Comparison of ENCODE assay signal across 9 cellular contexts in genomic region chr2:111618953-111619902, GRCh38.
DNase-seq lines count a peak whose midpoint lies in the region; ATAC-seq and TF ChIP-seq lines count a peak whose summit lies in the region.
"Had no signal": no experiment of that assay in that cellular context is flagged by ENCODE, and none has a peak within 500 bp of the region (broad histone marks: within the 10 kb centered on the region; RNA-seq: fewer than 3 reads in every experiment).

No MANE protein-coding gene starts in this region.

- DNase-seq in Right ventricle myocardium inferior (ENCODE audit: missing footprints) (no peak), right atrium auricular region (ENCODE audit: low spot score) (no peak), adipocyte (ENCODE audit: low read depth) (no peak), hepatocyte (ENCODE audit: low spot score) (no peak), MM.1S (no peak), GM19240 (ENCODE audit: insufficient read length, low spot score) (no peak)
- DNase-seq in stimulated activated CD4-positive, alpha-beta T cell treated with anti-CD3 and anti-CD28 coated beads, Interleukin-4, amount 100 ng/mL, for 24 hours = no peak
- DNase-seq: dorsolateral prefrontal cortex had no signal

- H4K20me1 ChIP-seq in hepatocyte (ENCODE audit: insufficient read depth, poor library complexity, severe bottlenecking) = no peaks in the 10 kb centered on the region
- no peaks in the 10 kb centered on the region for H4K20me1 ChIP-seq in MM.1S (ENCODE audit: insufficient read depth, low read length)

- 88% methylated on average over 12 of the region's 12 CpGs for WGBS in hepatocyte (ENCODE audit: low lambda C conversion rate, missing lambda C conversion rate)

- H3K79me2 ChIP-seq in hepatocyte (no peaks in the 10 kb centered on the region), MM.1S (ENCODE audit: low read length) (no peaks in the 10 kb centered on the region)

- H3K4me2 ChIP-seq in hepatocyte = no peak overlapping the region
- no peak overlapping the region for H3K4me2 ChIP-seq in MM.1S (ENCODE audit: low read depth, low read length)

- H2AFZ ChIP-seq in hepatocyte = no peak overlapping the region
- H2AFZ ChIP-seq in MM.1S (ENCODE audit: low read length) = no peak overlapping the region

- H3K9me3 ChIP-seq in right atrium auricular region (no peaks in the 10 kb centered on the region), adipocyte (ENCODE audit: control insufficient read depth, low read length) (no peaks in the 10 kb centered on the region), hepatocyte (ENCODE audit: low read depth) (no peaks in the 10 kb centered on the region), MM.1S (replicated peaks; ENCODE audit: insufficient read depth, low read length) (no peaks in the 10 kb centered on the region)

- intact Hi-C loops in Right ventricle myocardium inferior (cut with DNase I) = no loop called here

- no peaks in the 10 kb centered on the region for H3F3A ChIP-seq in MM.1S (ENCODE audit: insufficient read depth, low read length)

- peak; percentile 3 for ATAC-seq in Right ventricle myocardium inferior
- ATAC-seq in activated CD4-positive, CD25-positive, alpha-beta regulatory T cell treated with anti-CD3 and anti-CD28 coated beads, Interleukin-2, amount 50 U/mL, for 24 hours = no peak

- H3K9ac ChIP-seq in adipocyte (ENCODE audit: low read length) (no peak overlapping the region), MM.1S (ENCODE audit: low read length) (no peak overlapping the region)

- peaks cover 0 to 18% of the 10 kb centered on the region in 2 donors for H3K4me1 ChIP-seq in right atrium auricular region
- peaks cover 35% of the 10 kb centered on the region for H3K4me1 ChIP-seq in adipocyte (ENCODE audit: control insufficient read depth, insufficient read depth, low read length)
- peaks cover 11% of the 10 kb centered on the region for H3K4me1 ChIP-seq in hepatocyte (ENCODE audit: insufficient read depth)
- H3K4me1 ChIP-seq in MM.1S (ENCODE audit: low read length) = 0 out of 2 replicates have a peak, but pooled peaks cover 4% of the 10 kb centered on the region

- H3K27ac ChIP-seq in right atrium auricular region (no peak overlapping the region), hepatocyte (no peak overlapping the region), MM.1S (ENCODE audit: low read length) (no peak overlapping the region)

- TF ChIP-seq CTCF in right atrium auricular region (IDR thresholded peaks at IDR 0.05) (no peak), hepatocyte (IDR thresholded peaks at IDR 0.05; ENCODE audit: poor library complexity) (peak; percentile 15), MM.1S (IDR thresholded peaks at IDR 0.05; ENCODE audit: low read length) (no peak)

- H3K4me3 ChIP-seq in right atrium auricular region (no peak overlapping the region), adipocyte (ENCODE audit: low read length) (peak overlapping the region; percentile 16), hepatocyte (no peak overlapping the region), MM.1S (ENCODE audit: low read length) (no peak overlapping the region)
- H3K4me3 ChIP-seq: dorsolateral prefrontal cortex had no signal

- H3K36me3 ChIP-seq in right atrium auricular region (no peaks in the 10 kb centered on the region), adipocyte (ENCODE audit: control insufficient read depth, insufficient read depth, low read length, severe bottlenecking) (no peaks in the 10 kb centered on the region), hepatocyte (replicated peaks; ENCODE audit: insufficient read depth, low read depth) (no peaks in the 10 kb centered on the region), MM.1S (replicated peaks; ENCODE audit: insufficient read depth, low read length) (no peaks in the 10 kb centered on the region)

- no peaks in the 10 kb centered on the region for H3K27me3 ChIP-seq in right atrium auricular region
- H3K27me3 ChIP-seq in adipocyte (replicated peaks; ENCODE audit: control insufficient read depth, insufficient read depth, low read length) = no peaks in the 10 kb centered on the region
- H3K27me3 ChIP-seq in hepatocyte = no peaks in the 10 kb centered on the region
- no peaks in the 10 kb centered on the region for H3K27me3 ChIP-seq in MM.1S (replicated peaks; ENCODE audit: insufficient read depth, low read length)

- H3K9me2 ChIP-seq in hepatocyte (replicated peaks; ENCODE audit: insufficient read depth) (no peaks in the 10 kb centered on the region), MM.1S (replicated peaks; ENCODE audit: insufficient read depth, low read length) (no peaks in the 10 kb centered on the region)
